Comparison of ENCODE assay signal across 11 cellular contexts in genomic region chr17:17725853-17726720, GRCh38. TPM values are rescaled to one million over a fixed set of nuclear protein-coding genes. Genes with fewer than 3 reads are reported as not detected.
DNase-seq lines count a peak whose midpoint lies in the region; ATAC-seq and TF ChIP-seq lines count a peak whose summit lies in the region.
"Had no signal": no experiment of that assay in that cellular context is flagged by ENCODE, and none has a peak within 500 bp of the region (broad histone marks: within the 10 kb centered on the region; RNA-seq: fewer than 3 reads in every experiment).

No MANE protein-coding gene starts in this region.

- ATAC-seq in left lobe of liver = peak; percentile 28
- ATAC-seq in HG03097 (IDR thresholded peaks at IDR 0.05; ENCODE audit: low FRiP score, unreplicated experiment) = no peak
- ATAC-seq: activated CD8-positive, alpha-beta T cell treated with anti-CD3 and anti-CD28 coated beads, Interleukin-2, amount 10 ng/mL, durations not matched to agents 7 days and 5 days had no signal

- no peak overlapping the region for H3K27ac Mint-ChIP-seq in activated naive CD4-positive, alpha-beta T cell treated with anti-CD3 and anti-CD28 coated beads, Interleukin-2, amount 50 U/mL, for 24 hours
- H3K27ac Mint-ChIP-seq: activated CD8-positive, alpha-beta T cell treated with anti-CD3 and anti-CD28 coated beads, Interleukin-2, amount 10 ng/mL, durations not matched to agents 7 days and 5 days had no signal

- TF ChIP-seq POLR2A in tibial nerve (IDR thresholded peaks at IDR 0.05) = no peak

- H3K36me3 ChIP-seq in tibial nerve = no peaks in the 10 kb centered on the region
- H3K36me3 ChIP-seq: ovary had no signal

- peak overlapping the region in 3 of 4 donors; percentile 57 to 77 (median 60) for H3K27ac ChIP-seq in tibial nerve
- H3K27ac ChIP-seq: ovary had no signal

- H3K27me3 ChIP-seq in tibial nerve = no peaks in the 10 kb centered on the region
- H3K27me3 ChIP-seq: ovary had no signal

- peak overlapping the region; percentile 4 for H3K4me3 Mint-ChIP-seq in activated naive CD4-positive, alpha-beta T cell treated with anti-CD3 and anti-CD28 coated beads, Interleukin-2, amount 50 U/mL, for 24 hours

- WGBS in tibial nerve, 2 donors = 39 to 63% methylated on average over 9 of the region's 9 CpGs

- peaks cover 0 to 93% (median 26%) of the 10 kb centered on the region in 4 donors for H3K4me1 ChIP-seq in tibial nerve

- TF ChIP-seq EP300 in tibial nerve (IDR thresholded peaks at IDR 0.05) = no peak

- no peak for TF ChIP-seq CTCF in tibial nerve (IDR thresholded peaks at IDR 0.05)

- DNase-seq in activated naive CD4-positive, alpha-beta T cell treated with Interleukin-2 at 50 U/mL for 16 hours = no peak
- DNase-seq in UCSD-AML1 (lab: John Stamatoyannopoulos, UW; ENCODE audit: unreplicated experiment) (peak; percentile 56), left lobe of liver (ENCODE audit: low spot score) (no peak), tibial nerve (ENCODE audit: low spot score in 2 of 2) (no peak), germinal center (ENCODE audit: low spot score) (no peak), NCI-H2171 treated with DMSO at 0.1 percent for 48 hours (lab: John Stamatoyannopoulos, UW) (no peak)
- DNase-seq: ACHN; activated CD8-positive, alpha-beta T cell treated with anti-CD3 and anti-CD28 coated beads, Interleukin-2, amount 10 ng/mL, durations not matched to agents 7 days and 5 days; ovary had no signal

- no peak overlapping the region for H3K4me3 ChIP-seq in tibial nerve
- H3K4me3 ChIP-seq: ovary had no signal

- peaks cover 2% of the 10 kb centered on the region for H3K36me3 Mint-ChIP-seq in activated naive CD4-positive, alpha-beta T cell treated with anti-CD3 and anti-CD28 coated beads, Interleukin-2, amount 50 U/mL, for 24 hours

- H3K4me1 Mint-ChIP-seq in activated naive CD4-positive, alpha-beta T cell treated with anti-CD3 and anti-CD28 coated beads, Interleukin-2, amount 50 U/mL, for 24 hours = peaks cover 50% of the 10 kb centered on the region

- H3K9me3 ChIP-seq in tibial nerve = no peaks in the 10 kb centered on the region
- H3K9me3 ChIP-seq: ovary had no signal

- no peaks in the 10 kb centered on the region for H3K9me3 Mint-ChIP-seq in activated naive CD4-positive, alpha-beta T cell treated with anti-CD3 and anti-CD28 coated beads, Interleukin-2, amount 50 U/mL, for 24 hours

- H3K27me3 Mint-ChIP-seq in activated naive CD4-positive, alpha-beta T cell treated with anti-CD3 and anti-CD28 coated beads, Interleukin-2, amount 50 U/mL, for 24 hours = peaks cover 9% of the 10 kb centered on the region

RNA-seq across cellular contexts. Expression of gene RAI1, which starts 44.8 kb away (rescaled TPM):
- total RNA-seq in left lobe of liver = 7.8 TPM
- total RNA-seq in tibial nerve = 10 to 100 TPM; 32.9 to 52.7 (median 45.9) TPM
